Comparison of ENCODE assay signal across 20 cellular contexts in genomic region chr11:81579339-81579738, GRCh38.
DNase-seq lines count a peak whose midpoint lies in the region; ATAC-seq and TF ChIP-seq lines count a peak whose summit lies in the region.
"Had no signal": no experiment of that assay in that cellular context is flagged by ENCODE, and none has a peak within 500 bp of the region (broad histone marks: within the 10 kb centered on the region; RNA-seq: fewer than 3 reads in every experiment).

No MANE protein-coding gene starts in this region.

- no peak for TF ChIP-seq EP300 in SK-N-SH (IDR thresholded peaks at IDR 0.05; ENCODE audit: borderline replicate concordance in 1 of 2, low read depth in 1 of 2, low read length in 1 of 2)

- H3K9ac ChIP-seq in SK-N-SH (no peak overlapping the region), Karpas-422 (ENCODE audit: low read length) (no peak overlapping the region)
- H3K9ac ChIP-seq: BLaER1 treated with 17β-estradiol and CSF1 and Interleukin-3, amounts not matched to agents 10 nM and 100 nM had no signal

- no peak for TF ChIP-seq RAD21 in SK-N-SH (IDR thresholded peaks at IDR 0.05; ENCODE audit: low read length)

- POLR2A ChIA-PET in SK-N-SH (lab: Yijun Ruan, JAX), result no interaction called here

- WGBS in SK-N-SH (ENCODE audit: low lambda C conversion rate), result 1% methylated on average over 2 of the region's 2 CpGs

- intact Hi-C loops in mucosa of descending colon (cut with DNase I, micrococcal nuclease), result no loop called here

- no peak overlapping the region for H3K27ac ChIP-seq in SK-N-SH (ENCODE audit: low read depth in 2 of 2, low read length in 1 of 2)
- no peak overlapping the region for H3K27ac ChIP-seq in Karpas-422 (ENCODE audit: low read length)
- H3K27ac ChIP-seq: 22Rv1; BLaER1 treated with 17β-estradiol and CSF1 and Interleukin-3, amounts not matched to agents 10 nM and 100 nM had no signal

- H3K27me3 ChIP-seq in SK-N-SH (ENCODE audit: insufficient read depth) (no peaks in the 10 kb centered on the region), Karpas-422 (ENCODE audit: low read length) (no peaks in the 10 kb centered on the region)
- H3K27me3 ChIP-seq: BE2C; BLaER1 treated with 17β-estradiol and CSF1 and Interleukin-3, amounts not matched to agents 10 nM and 100 nM had no signal

- H3K4me2 ChIP-seq in SK-N-SH (no peak overlapping the region), Karpas-422 (ENCODE audit: low read depth, low read length, poor library complexity, severe bottlenecking) (no peak overlapping the region)
- H3K4me2 ChIP-seq: BLaER1 treated with 17β-estradiol and CSF1 and Interleukin-3, amounts not matched to agents 10 nM and 100 nM had no signal

- no peaks in the 10 kb centered on the region for H4K20me1 ChIP-seq in SK-N-SH (ENCODE audit: insufficient read depth)
- H4K20me1 ChIP-seq in Karpas-422 (ENCODE audit: insufficient read depth, low read depth, low read length), result no peaks in the 10 kb centered on the region
- H4K20me1 ChIP-seq: BLaER1 treated with 17β-estradiol and CSF1 and Interleukin-3, amounts not matched to agents 10 nM and 100 nM had no signal

- H3K36me3 ChIP-seq in mucosa of descending colon (ENCODE audit: low read depth), result no peaks in the 10 kb centered on the region
- H3K36me3 ChIP-seq in SK-N-SH (replicated peaks in 1 of 2; ENCODE audit: control insufficient read depth in 1 of 2, insufficient read depth in 2 of 2, low read length in 1 of 2), result no peaks in the 10 kb centered on the region
- H3K36me3 ChIP-seq in Karpas-422 (ENCODE audit: insufficient read depth, low read length), result no peaks in the 10 kb centered on the region
- H3K36me3 ChIP-seq: BE2C; BLaER1 treated with 17β-estradiol and CSF1 and Interleukin-3, amounts not matched to agents 10 nM and 100 nM; HAP-1 had no signal

- H3K79me2 ChIP-seq in SK-N-SH (ENCODE audit: insufficient read depth), result no peaks in the 10 kb centered on the region
- no peaks in the 10 kb centered on the region for H3K79me2 ChIP-seq in Karpas-422 (ENCODE audit: low read length)

- no peaks in the 10 kb centered on the region for H3F3A ChIP-seq in SK-N-SH (replicated peaks; ENCODE audit: insufficient read depth)

- peak; percentile 31 for DNase-seq in DMS53 (lab: John Stamatoyannopoulos, UW)
- DNase-seq in DMS53 treated with DMSO at 0.1 percent for 48 hours (lab: John Stamatoyannopoulos, UW; ENCODE audit: unreplicated experiment), result no peak
- peak; percentile 5 for DNase-seq in foreskin melanocyte
- DNase-seq in mucosa of descending colon, result no peak
- no peak for DNase-seq in activated CD8-positive, alpha-beta memory T cell treated with anti-CD3 and anti-CD28 coated beads, Interleukin-2, amount 50 U/mL, for 4 hours
- DNase-seq in SK-N-SH, result no peak
- no peak for DNase-seq in NCI-H774 (lab: John Stamatoyannopoulos, UW)
- no peak for DNase-seq in Karpas-422
- DNase-seq: ACHN; AML-193; BE2C; CD4-positive, alpha-beta T cell; CD8-positive, alpha-beta memory T cell; DMS 273 treated with DMSO at 0.1 percent for 48 hours; DND-41; GOT3; HFFc6 had no signal

- H3K9me2 ChIP-seq in SK-N-SH (no peaks in the 10 kb centered on the region), Karpas-422 (replicated peaks; ENCODE audit: insufficient read depth, low read length) (no peaks in the 10 kb centered on the region)

- H3K4me3 ChIP-seq in mucosa of descending colon (no peak overlapping the region), SK-N-SH (ENCODE audit: low read depth in 2 of 2, low read length in 1 of 2) (no peak overlapping the region), Karpas-422 (ENCODE audit: low read length) (no peak overlapping the region)
- H3K4me3 ChIP-seq: BLaER1 treated with 17β-estradiol and CSF1 and Interleukin-3, amounts not matched to agents 10 nM and 100 nM; HAP-1 had no signal

- H3K9me3 ChIP-seq in mucosa of descending colon (no peaks in the 10 kb centered on the region), SK-N-SH (no peaks in the 10 kb centered on the region), Karpas-422 (ENCODE audit: low read length) (peaks cover 5% of the 10 kb centered on the region; the same call in 1 of the 2 replicates)
- H3K9me3 ChIP-seq: BE2C; BLaER1 treated with 17β-estradiol and CSF1 and Interleukin-3, amounts not matched to agents 10 nM and 100 nM; HAP-1 had no signal

- ATAC-seq in mucosa of descending colon, result peak; percentile 77

- CTCF ChIA-PET in SK-N-SH (lab: Yijun Ruan, JAX), result no interaction called here

- H3K4me1 ChIP-seq in mucosa of descending colon (ENCODE audit: low read depth), result peaks cover 2% of the 10 kb centered on the region
- H3K4me1 ChIP-seq in SK-N-SH (ENCODE audit: control insufficient read depth in 1 of 2, insufficient read depth in 2 of 2, low read depth in 1 of 2, low read length in 1 of 2), result no peaks in the 10 kb centered on the region; a peak in 1 of 4 replicates
- no peaks in the 10 kb centered on the region for H3K4me1 ChIP-seq in Karpas-422 (ENCODE audit: low read length)
- H3K4me1 ChIP-seq: BE2C; BLaER1 treated with 17β-estradiol and CSF1 and Interleukin-3, amounts not matched to agents 10 nM and 100 nM; HAP-1 had no signal

- H2AFZ ChIP-seq in SK-N-SH (ENCODE audit: low read depth) (no peak overlapping the region), Karpas-422 (ENCODE audit: low read length) (no peak overlapping the region)

- TF ChIP-seq CTCF in mucosa of descending colon (IDR thresholded peaks at IDR 0.05) (no peak), SK-N-SH (IDR thresholded peaks at IDR 0.05) (no peak)

TF ChIP-seq in SK-N-SH, 30 proteins besides CTCF, POLR2A, EP300 and RAD21:
- no peak for TF ChIP-seq FOXM1 (IDR thresholded peaks at IDR 0.05; ENCODE audit: low read depth)

Comparison
In these comparisons a context has a peak if more than half of its experiments do, and no peak if none do; other contexts are left out.
1. DNase-seq: peak in DMS53 (single experiment) and foreskin melanocyte (single experiment); none in DMS53 treated with DMSO at 0.1 percent for 48 hours (single experiment), mucosa of descending colon (0 of 3), activated CD8-positive, alpha-beta memory T cell treated with anti-CD3 and anti-CD28 coated beads, Interleukin-2, amount 50 U/mL, for 4 hours (single experiment), SK-N-SH (single experiment), NCI-H774 (single experiment) and Karpas-422 (single experiment).